In the genomic region with DNA sequence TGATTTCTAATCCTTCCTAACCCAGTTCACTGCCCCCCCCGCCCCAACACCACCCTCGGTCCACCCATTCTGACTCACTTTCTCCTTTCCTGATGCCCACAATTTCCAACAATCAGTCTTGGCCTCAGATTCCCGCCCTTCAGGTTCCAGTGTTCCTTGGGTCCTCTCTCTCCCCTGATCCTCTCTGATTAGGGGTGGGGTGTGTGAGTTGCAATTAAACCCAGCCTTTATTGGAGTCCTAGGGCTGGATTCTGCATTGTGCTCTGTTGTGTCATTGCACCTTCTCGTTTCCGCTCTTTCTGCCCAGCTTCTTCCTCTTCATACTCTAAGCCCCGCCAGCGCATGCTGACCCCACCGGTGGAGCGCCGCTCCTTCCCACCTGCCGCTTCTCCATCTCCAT, we compare ENCODE assay signal across 14 cellular contexts. TPM values are rescaled to one million over a fixed set of nuclear protein-coding genes. Genes with fewer than 3 reads are reported as not detected.
"Had no signal": no experiment of that assay in that cellular context is flagged by ENCODE, and none has a peak within 500 bp of the region (broad histone marks: within the 10 kb centered on the region; RNA-seq: fewer than 3 reads in every experiment).

No MANE protein-coding gene starts in this region.

RNA-seq across cellular contexts. Expression of a gene that starts 0.5 kb away (rescaled TPM):
- total RNA-seq: occipital lobe, temporal lobe had no signal

RNA-seq across cellular contexts. Expression of a gene that starts 38.6 kb away (rescaled TPM):
- total RNA-seq: osteocyte had no signal

RNA-seq across cellular contexts. Expression of a gene that starts 47.7 kb away (rescaled TPM):
- total RNA-seq: kidney epithelial cell, left lobe of liver, left ventricle myocardium superior, lung microvascular endothelial cell, natural killer cell, occipital lobe, osteocyte, posterior vena cava, psoas muscle, sigmoid colon, spleen, temporal lobe, tibial nerve, uterus had no signal
- polyA plus RNA-seq: psoas muscle had no signal
